Comparison of ENCODE assay signal across 14 cellular contexts in genomic region chr2:121475811-121476571, GRCh38. TPM values are rescaled to one million over a fixed set of nuclear protein-coding genes. Genes with fewer than 3 reads are reported as not detected.
A peak's percentile ranks its signal among the peaks of the same experiment; 100 is the strongest.
DNase-seq lines count a peak whose midpoint lies in the region; ATAC-seq, FAIRE-seq and TF ChIP-seq lines count a peak whose summit lies in the region.
"Had no signal": no experiment of that assay in that cellular context is flagged by ENCODE, and none has a peak within 500 bp of the region (broad histone marks: within the 10 kb centered on the region; RNA-seq: fewer than 3 reads in every experiment).

No MANE protein-coding gene starts in this region.

- no peaks in the 10 kb centered on the region for H3K9me3 ChIP-seq in neural progenitor cell (ENCODE audit: low read depth)
- H3K9me3 ChIP-seq: tibial artery had no signal

- H3K4me1 Mint-ChIP-seq in endothelial cell (ENCODE audit: unreplicated experiment) = peaks cover 44% of the 10 kb centered on the region
- peaks cover 65% of the 10 kb centered on the region for H3K4me1 Mint-ChIP-seq in neural progenitor cell

- peak overlapping the region; percentile 91 for H3K27ac ChIP-seq in neural progenitor cell
- H3K27ac ChIP-seq: tibial artery had no signal

- peak overlapping the region; percentile 17 for H3K27ac Mint-ChIP-seq in endothelial cell (ENCODE audit: unreplicated experiment)
- H3K27ac Mint-ChIP-seq in neural progenitor cell = no peak overlapping the region
- H3K27ac Mint-ChIP-seq: activated T-helper 17 cell treated with anti-CD3 and anti-CD28 coated beads, Interleukin-2, amount 50 U/mL, for 72 hours had no signal

- DNase-seq in NCI-H69 (lab: John Stamatoyannopoulos, UW) = peak; percentile 24
- no peak for DNase-seq in endothelial cell (ENCODE audit: low spot score)
- DNase-seq in neural progenitor cell (ENCODE audit: low spot score) = no peak
- DNase-seq in H54 (ENCODE audit: insufficient read length, low spot score) = no peak
- DNase-seq: activated CD4-positive, alpha-beta T cell treated with anti-CD3 and anti-CD28 coated beads for 48 hours; COR-L47; hippocampal formation; NCI-H2029 treated with DMSO at 0.1 percent for 48 hours; stimulated activated CD4-positive, alpha-beta T cell treated with anti-CD3 and anti-CD28 coated beads, Interleukin-12 subunit alpha, Interleukin-12 subunit beta, amount 100 ng/mL, for 4 hours; tibial artery had no signal

- H3K4me3 Mint-ChIP-seq in endothelial cell (ENCODE audit: unreplicated experiment) = no peak overlapping the region
- no peak overlapping the region for H3K4me3 Mint-ChIP-seq in neural progenitor cell
- H3K4me3 Mint-ChIP-seq: activated T-helper 17 cell treated with anti-CD3 and anti-CD28 coated beads, Interleukin-2, amount 50 U/mL, for 72 hours had no signal

- TF ChIP-seq CTCF in endothelial cell (IDR thresholded peaks at IDR 0.05; ENCODE audit: unreplicated experiment) (no peak), neural progenitor cell (IDR thresholded peaks at IDR 0.05) (no peak)

- no peak for TF ChIP-seq POLR2A in H54 (IDR thresholded peaks at IDR 0.05; ENCODE audit: low read depth, low read length)

- H3K4me2 ChIP-seq in neural progenitor cell = peak overlapping the region; percentile 63

- H3K9me3 Mint-ChIP-seq in endothelial cell (ENCODE audit: unreplicated experiment) (no peaks in the 10 kb centered on the region), neural progenitor cell (no peaks in the 10 kb centered on the region)
- H3K9me3 Mint-ChIP-seq: activated T-helper 17 cell treated with anti-CD3 and anti-CD28 coated beads, Interleukin-2, amount 50 U/mL, for 72 hours had no signal

- peaks cover 56% of the 10 kb centered on the region for H3F3A ChIP-seq in neural progenitor cell (ENCODE audit: low read depth)

- H3K27me3 Mint-ChIP-seq in endothelial cell (ENCODE audit: unreplicated experiment) = peaks cover 3% of the 10 kb centered on the region
- no peaks in the 10 kb centered on the region for H3K27me3 Mint-ChIP-seq in neural progenitor cell (ENCODE audit: insufficient read depth, low read depth)
- H3K27me3 Mint-ChIP-seq: activated T-helper 17 cell treated with anti-CD3 and anti-CD28 coated beads, Interleukin-2, amount 50 U/mL, for 72 hours had no signal

- ATAC-seq in GM18909 (IDR thresholded peaks at IDR 0.05; ENCODE audit: poor library complexity, unreplicated experiment) (peak; percentile 53), HG03039 (IDR thresholded peaks at IDR 0.05; ENCODE audit: unreplicated experiment) (no peak), HG02870 (IDR thresholded peaks at IDR 0.05; ENCODE audit: unreplicated experiment) (no peak)
- ATAC-seq: activated T-helper 17 cell treated with anti-CD3 and anti-CD28 coated beads, Interleukin-2, amount 50 U/mL, for 72 hours had no signal

- peaks cover 87% of the 10 kb centered on the region for H4K20me1 ChIP-seq in neural progenitor cell (ENCODE audit: low read depth)

- no peaks in the 10 kb centered on the region for H3K27me3 ChIP-seq in neural progenitor cell
- H3K27me3 ChIP-seq: tibial artery had no signal

- H3K36me3 Mint-ChIP-seq in endothelial cell (ENCODE audit: low read depth, unreplicated experiment) (peaks cover 13% of the 10 kb centered on the region), neural progenitor cell (peaks cover 4% of the 10 kb centered on the region)

- H3K9ac ChIP-seq in neural progenitor cell = no peak overlapping the region

- H3K4me3 ChIP-seq in neural progenitor cell = peak overlapping the region; percentile 15
- H3K4me3 ChIP-seq: tibial artery had no signal

- H2AFZ ChIP-seq in neural progenitor cell (replicated peaks) = no peak overlapping the region

- H3K36me3 ChIP-seq in neural progenitor cell = no peaks in the 10 kb centered on the region

- no peak for FAIRE-seq in H54 (lab: Jason Lieb, UNC)

- H3K79me2 ChIP-seq in neural progenitor cell (ENCODE audit: low read depth) = peaks cover 48% of the 10 kb centered on the region

- peaks cover 90% of the 10 kb centered on the region for H3K4me1 ChIP-seq in neural progenitor cell

RNA-seq across cellular contexts. Expression of gene RNU4ATAC, which starts 54.7 kb away (rescaled TPM):
- not detected for total RNA-seq in endothelial cell (ENCODE audit: unreplicated experiment)
- not detected in 2 replicates for total RNA-seq in neural progenitor cell (ENCODE audit: low replicate concordance)
- total RNA-seq: activated T-helper 17 cell treated with anti-CD3 and anti-CD28 coated beads, Interleukin-2, amount 50 U/mL, for 72 hours had no signal
